10 cellular contexts compared by ENCODE assay signal in genomic region chr4:137532869-137533236, GRCh38. TPM values are rescaled to one million over a fixed set of nuclear protein-coding genes. Genes with fewer than 3 reads are reported as not detected.
A peak's percentile ranks its signal among the peaks of the same experiment; 100 is the strongest.
DNase-seq lines count a peak whose midpoint lies in the region; ATAC-seq, FAIRE-seq and TF ChIP-seq lines count a peak whose summit lies in the region.
"Had no signal": no experiment of that assay in that cellular context is flagged by ENCODE, and none has a peak within 500 bp of the region (broad histone marks: within the 10 kb centered on the region; RNA-seq: fewer than 3 reads in every experiment).

No MANE protein-coding gene starts in this region.

- POLR2A ChIA-PET in endothelial cell of umbilical vein (lab: Charles Lee): no interaction called here

- peak overlapping the region; percentile 73 for H3K9ac ChIP-seq in endothelial cell of umbilical vein (replicated peaks; ENCODE audit: extremely low read depth, insufficient read depth, low read length)

- H3K36me3 ChIP-seq in endothelial cell of umbilical vein (ENCODE audit: control insufficient read depth in 2 of 2, extremely low read depth in 1 of 2, insufficient read depth in 2 of 2, low read length in 2 of 2) (no peaks in the 10 kb centered on the region), small intestine (ENCODE audit: control insufficient read depth in 2 of 2, insufficient read depth in 2 of 2, low read length in 2 of 2) (no peaks in the 10 kb centered on the region)

- TF ChIP-seq CTCF in GM12865 (IDR thresholded peaks at IDR 0.05; ENCODE audit: insufficient read depth, low read depth, low read length, missing control alignments) (no peak), endothelial cell of umbilical vein (IDR thresholded peaks at IDR 0.05; ENCODE audit: extremely low read depth in 1 of 2, insufficient read depth in 1 of 2, low read depth in 1 of 2, low read length in 2 of 2) (no peak)

- 7 to 11% (median 8%) methylated on average over 3 of the region's 3 CpGs for WGBS in small intestine, 3 donors

- FAIRE-seq in endothelial cell of umbilical vein (lab: Jason Lieb, UNC) (no peak), small intestine (lab: Jason Lieb, UNC) (no peak)

- ATAC-seq in HG03342 (IDR thresholded peaks at IDR 0.05; ENCODE audit: unreplicated experiment): peak; percentile 35
- ATAC-seq in GM21360 (IDR thresholded peaks at IDR 0.05; ENCODE audit: unreplicated experiment): no peak
- no peak for ATAC-seq in HG03045 (IDR thresholded peaks at IDR 0.05; ENCODE audit: unreplicated experiment)

- H3K4me3 ChIP-seq in GM12865 (ENCODE audit: low read depth, low read length) (peak overlapping the region; percentile 63), endothelial cell of umbilical vein (replicated peaks in 1 of 3; ENCODE audit: insufficient read depth in 1 of 3, low read depth in 1 of 3, low read length in 3 of 3) (peak overlapping the region; percentile 38 to 94 (median 58)), small intestine (ENCODE audit: low read depth in 1 of 2, low read length in 2 of 2) (no peak overlapping the region)

- no peaks in the 10 kb centered on the region for H3K79me2 ChIP-seq in endothelial cell of umbilical vein (ENCODE audit: control insufficient read depth, insufficient read depth, low read length)

- peak; percentile 30 for DNase-seq in GM12865 (ENCODE audit: low read depth)
- no peak for DNase-seq in endothelial cell of umbilical vein (ENCODE audit: low read depth, low spot score)
- peak; percentile 38 for DNase-seq in retina
- DNase-seq in stimulated activated CD4-positive, alpha-beta T cell treated with anti-CD3 and anti-CD28 coated beads, Interleukin-15, amount 100 ng/mL, for 24 hours: no peak
- no peak for DNase-seq in small intestine
- DNase-seq: activated CD4-positive, CD25-positive, alpha-beta regulatory T cell treated with anti-CD3 and anti-CD28 coated beads, Interleukin-2, amount 50 U/mL, for 72 hours; NCI-H1092 had no signal

- H3K9me3 ChIP-seq in endothelial cell of umbilical vein (replicated peaks; ENCODE audit: control insufficient read depth, insufficient read depth, low read length): no peaks in the 10 kb centered on the region
- no peaks in the 10 kb centered on the region for H3K9me3 ChIP-seq in small intestine (ENCODE audit: control insufficient read depth, low read depth)

- peak overlapping the region; percentile 74 for H2AFZ ChIP-seq in endothelial cell of umbilical vein (ENCODE audit: low read depth, low read length)

- H3K4me2 ChIP-seq in endothelial cell of umbilical vein (ENCODE audit: insufficient read depth, low read length): peak overlapping the region; percentile 91

- CTCF ChIA-PET in endothelial cell of umbilical vein (lab: Charles Lee): interaction anchor here (0.6 to 2.1 kb wide), 6 partner anchors 8 to 139 kb away, joined by 3 to 11 read pairs (median 4); no protein-coding TSS in a partner anchor

- no peaks in the 10 kb centered on the region for H3K9me1 ChIP-seq in endothelial cell of umbilical vein (replicated peaks; ENCODE audit: control insufficient read depth, extremely low read depth, insufficient read depth, low read length)

- no peaks in the 10 kb centered on the region for H4K20me1 ChIP-seq in endothelial cell of umbilical vein (replicated peaks; ENCODE audit: control insufficient read depth, extremely low read depth, insufficient read depth, low read length)

- dilution Hi-C loops in endothelial cell of umbilical vein (cut with MboI; ENCODE audit: extremely low pct_ligation_motif_present, low sequenced_read_pairs): no loop called here

- H3K27me3 ChIP-seq in endothelial cell of umbilical vein (ENCODE audit: control insufficient read depth in 2 of 2, insufficient read depth in 2 of 2, low read length in 2 of 2) (no peaks in the 10 kb centered on the region), small intestine (ENCODE audit: control insufficient read depth in 2 of 2, insufficient read depth in 2 of 2, low read length in 2 of 2) (no peaks in the 10 kb centered on the region)

- peaks cover 10% of the 10 kb centered on the region for H3K4me1 ChIP-seq in endothelial cell of umbilical vein (ENCODE audit: control insufficient read depth, extremely low read depth, insufficient read depth, low read length)
- no peaks in the 10 kb centered on the region for H3K4me1 ChIP-seq in small intestine (ENCODE audit: control insufficient read depth in 2 of 2, insufficient read depth in 1 of 2, low read depth in 1 of 2, low read length in 1 of 2)

- BruUV-seq in endothelial cell of umbilical vein (replicated peaks; lab: Mats Ljungman, UMichigan): TSS peak; percentile 21

- H3K27ac ChIP-seq in endothelial cell of umbilical vein (ENCODE audit: insufficient read depth, low read depth, low read length) (peak overlapping the region; percentile 23), small intestine (ENCODE audit: low read depth in 1 of 2, low read length in 1 of 2) (peak overlapping the region in 1 of 2 donors; percentile 74)

- intact Hi-C loops in endothelial cell of umbilical vein (cut with micrococcal nuclease): loop anchor here (2.0 to 10.0 kb wide), 3 partner anchors 14 to 332 kb away; no protein-coding TSS in a partner anchor

- TF ChIP-seq POLR2A in endothelial cell of umbilical vein (IDR thresholded peaks at IDR 0.05; ENCODE audit: low read depth, low read length): no peak

TF ChIP-seq in endothelial cell of umbilical vein, 7 proteins besides CTCF, POLR2A, EP300 and RAD21:
- TF ChIP-seq POLR2AphosphoS5 (IDR thresholded peaks at IDR 0.05; ENCODE audit: insufficient read depth, low read depth, low read length) (no peak), GATA2 (IDR thresholded peaks at IDR 0.05; ENCODE audit: insufficient read depth, insufficient read length, low read depth, low read length) (no peak), JUN (IDR thresholded peaks at IDR 0.05; ENCODE audit: borderline replicate concordance, insufficient read depth, insufficient read length, low read depth) (no peak), MAX (IDR thresholded peaks at IDR 0.05; ENCODE audit: insufficient read depth, insufficient read length) (no peak), MYC (IDR thresholded peaks at IDR 0.05; ENCODE audit: low read depth, low read length) (no peak), EZH2 (IDR thresholded peaks at IDR 0.05; ENCODE audit: borderline replicate concordance, low read depth, low read length, severe bottlenecking) (no peak)

RNA-seq across cellular contexts. Expression of gene PCDH18, which starts 0.6 kb away (rescaled TPM):
- 1.4 and 1.5 TPM in 2 replicates for total RNA-seq in endothelial cell of umbilical vein
- 1.4 and 2.2 TPM in 2 replicates for polyA plus RNA-seq in endothelial cell of umbilical vein
- polyA plus RNA-seq in endothelial cell of umbilical vein (2011; cell fraction: cytosol; rRNA removed): 1.2 and 1.4 TPM in 2 replicates
- polyA plus RNA-seq in endothelial cell of umbilical vein (2011; cell fraction: nucleus; rRNA removed): 2.3 and 2.4 TPM in 2 replicates
- polyA plus RNA-seq in endothelial cell of umbilical vein (2012): 0.64 and 1.0 TPM in 2 replicates
- polyA minus RNA-seq in endothelial cell of umbilical vein: 5.4 and 7.1 TPM in 2 replicates
- not detected for polyA minus RNA-seq in endothelial cell of umbilical vein (2011; cell fraction: cytosol; rRNA and poly(A)+ RNA removed)
- 3.6 and 3.8 TPM in 2 replicates for polyA minus RNA-seq in endothelial cell of umbilical vein (2011; cell fraction: nucleus; rRNA and poly(A)+ RNA removed)
- polyA plus RNA-seq in small intestine: 1 to 10 TPM in 2 of 3 donors, not detected in 1; 1.4 to 3.2 TPM

Comparison
In these comparisons a context has a peak if more than half of its experiments do, and no peak if none do; other contexts are left out.
1. DNase-seq: peak in GM12865 (single experiment) and retina (single experiment); none in endothelial cell of umbilical vein (single experiment), stimulated activated CD4-positive, alpha-beta T cell treated with anti-CD3 and anti-CD28 coated beads, Interleukin-15, amount 100 ng/mL, for 24 hours (single experiment) and small intestine (single experiment).
2. H3K4me3 ChIP-seq: peak in GM12865 (single experiment) and endothelial cell of umbilical vein (3 of 3); none in small intestine (0 of 2).